7 cellular contexts compared by ENCODE assay signal in the genomic region with DNA sequence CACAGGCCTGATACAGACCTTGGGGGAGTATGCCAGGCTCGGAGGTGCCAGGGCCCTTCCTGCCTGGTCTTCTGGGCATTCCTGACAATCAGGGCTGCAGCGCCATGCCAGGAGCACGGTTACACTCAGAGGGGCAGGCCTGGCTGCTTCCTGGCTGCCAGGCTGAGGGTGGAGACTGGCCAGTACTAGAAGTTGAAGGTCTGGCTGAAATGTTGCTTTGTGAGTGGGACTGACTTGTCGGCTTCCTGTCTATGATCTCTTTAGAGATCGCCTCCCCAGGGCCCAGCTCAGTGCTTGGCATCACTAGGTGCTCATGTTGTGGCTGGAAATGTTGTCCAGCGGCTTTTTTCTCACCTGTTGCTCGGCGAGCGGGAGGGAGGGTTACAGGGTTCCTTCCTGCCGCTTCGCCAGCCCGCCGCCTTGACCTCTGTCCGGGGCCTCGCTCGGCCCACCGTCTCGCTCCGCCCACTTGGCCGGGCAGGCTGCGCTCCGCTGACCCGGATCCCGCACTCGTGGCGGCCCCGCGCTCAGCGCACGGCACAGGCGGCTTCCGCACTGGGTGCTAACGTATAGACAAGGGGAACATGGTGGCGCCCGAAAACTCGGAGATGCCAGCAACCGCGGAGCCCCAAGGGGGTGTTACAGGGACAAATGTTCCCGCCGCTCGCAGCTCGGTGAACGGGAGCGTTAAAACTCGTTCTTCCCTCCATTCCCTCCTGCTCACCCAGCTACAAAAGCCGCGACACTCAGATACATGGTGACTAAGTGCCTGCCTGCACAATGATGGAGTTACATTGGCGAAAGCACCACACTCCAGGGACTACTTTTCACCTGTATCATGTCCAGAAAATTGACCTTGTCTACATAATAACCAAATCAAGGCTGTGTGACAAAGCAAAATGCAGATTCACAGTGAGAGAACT. TPM values are rescaled to one million over a fixed set of nuclear protein-coding genes. Genes with fewer than 3 reads are reported as not detected.
DNase-seq lines count a peak whose midpoint lies in the region; ATAC-seq and TF ChIP-seq lines count a peak whose summit lies in the region.

No MANE protein-coding gene starts in this region.

- H3K36me3 ChIP-seq in psoas muscle (ENCODE audit: insufficient read depth in 1 of 2, low read depth in 1 of 2) = peaks cover 0 to 14% of the 10 kb centered on the region in 2 donors

- H3K9me3 ChIP-seq in psoas muscle = no peaks in the 10 kb centered on the region

- intact Hi-C loops in head of caudate nucleus (cut with DNase I) = no loop called here
- intact Hi-C loops in psoas muscle (cut with DNase I) = loop anchor here in 1 of 2 donors (10.0 kb wide), 1 partner anchor 95 kb away; no protein-coding TSS in a partner anchor

- H3K4me3 ChIP-seq in psoas muscle = peak overlapping the region; percentile 61

- peaks cover 17% of the 10 kb centered on the region for H3K4me1 ChIP-seq in psoas muscle

- peaks cover 0 to 4% (median 0%) of the 10 kb centered on the region in 3 donors for H3K27me3 ChIP-seq in psoas muscle (ENCODE audit: insufficient read depth in 3 of 3, low read length in 2 of 3)

- peaks cover 2% of the 10 kb centered on the region for H3K4me1 Mint-ChIP-seq in WTC11

- peak; percentile 74 for ATAC-seq in GM21825 (IDR thresholded peaks at IDR 0.05; ENCODE audit: unreplicated experiment)
- ATAC-seq in WTC11 = peak; percentile 72
- peak; percentile 70 to 80 (median 75) for ATAC-seq in psoas muscle

- peak overlapping the region; percentile 52 for H3K4me3 Mint-ChIP-seq in WTC11

- H3K27me3 Mint-ChIP-seq in WTC11 (ENCODE audit: low read depth) = no peaks in the 10 kb centered on the region

- 4 to 6% (median 5%) methylated on average over 46 to 48 of the region's 48 CpGs for WGBS in psoas muscle, 3 donors

- no peak overlapping the region for H3K27ac ChIP-seq in psoas muscle

- H3K9me3 Mint-ChIP-seq in WTC11 = no peaks in the 10 kb centered on the region

- in situ Hi-C loops in GM13976 (cut with MboI; ENCODE audit: low sequenced_read_pairs, unreplicated experiment) = no loop called here

- CTCF ChIA-PET in WTC11 (lab: Charles Lee) = interaction anchor here (1.0 to 1.9 kb wide), 4 partner anchors 14 to 97 kb away, joined by 4 to 12 read pairs (median 6); no protein-coding TSS in a partner anchor

- H3K36me3 Mint-ChIP-seq in WTC11 = peaks cover 6% of the 10 kb centered on the region

- DNase-seq in GM13976 (ENCODE audit: low spot score) = peak; percentile 81
- peak; percentile 46 for DNase-seq in WTC11 (ENCODE audit: low spot score)
- peak in 38 of 42 donors; percentile 9 to 67 (median 32) for DNase-seq in head of caudate nucleus
- peak; percentile 65 to 75 for DNase-seq in psoas muscle
- no peak for DNase-seq in RPMI8226
- DNase-seq in dedifferentiated amniotic fluid mesenchymal stem cell (ENCODE audit: extremely low spot score) = no peak

- POLR2A ChIA-PET in WTC11 (lab: Charles Lee) = interaction anchor here (0.6 kb wide), 1 partner anchor 126 kb away, joined by 4 read pairs; no protein-coding TSS in a partner anchor

- TF ChIP-seq CTCF in GM13976 (IDR thresholded peaks at IDR 0.05; ENCODE audit: borderline replicate concordance, control extremely low read depth, extremely low read depth, insufficient read depth, missing control alignments) (no peak), WTC11 (IDR thresholded peaks at IDR 0.05) (no peak), psoas muscle (IDR thresholded peaks at IDR 0.05) (no peak)

- H3K27ac Mint-ChIP-seq in WTC11 = no peak overlapping the region; the same call in 1 of the 2 replicates

TF ChIP-seq in WTC11, 78 proteins besides CTCF, POLR2A, EP300 and RAD21 (continues in another document):
- TF ChIP-seq FOXP1 (CRISPR knock-in tag; IDR thresholded peaks at IDR 0.05; ENCODE audit: borderline replicate concordance) = no peak
- no peak for TF ChIP-seq ZNF121 (CRISPR knock-in tag; IDR thresholded peaks at IDR 0.05)
- TF ChIP-seq, protein P1, sequence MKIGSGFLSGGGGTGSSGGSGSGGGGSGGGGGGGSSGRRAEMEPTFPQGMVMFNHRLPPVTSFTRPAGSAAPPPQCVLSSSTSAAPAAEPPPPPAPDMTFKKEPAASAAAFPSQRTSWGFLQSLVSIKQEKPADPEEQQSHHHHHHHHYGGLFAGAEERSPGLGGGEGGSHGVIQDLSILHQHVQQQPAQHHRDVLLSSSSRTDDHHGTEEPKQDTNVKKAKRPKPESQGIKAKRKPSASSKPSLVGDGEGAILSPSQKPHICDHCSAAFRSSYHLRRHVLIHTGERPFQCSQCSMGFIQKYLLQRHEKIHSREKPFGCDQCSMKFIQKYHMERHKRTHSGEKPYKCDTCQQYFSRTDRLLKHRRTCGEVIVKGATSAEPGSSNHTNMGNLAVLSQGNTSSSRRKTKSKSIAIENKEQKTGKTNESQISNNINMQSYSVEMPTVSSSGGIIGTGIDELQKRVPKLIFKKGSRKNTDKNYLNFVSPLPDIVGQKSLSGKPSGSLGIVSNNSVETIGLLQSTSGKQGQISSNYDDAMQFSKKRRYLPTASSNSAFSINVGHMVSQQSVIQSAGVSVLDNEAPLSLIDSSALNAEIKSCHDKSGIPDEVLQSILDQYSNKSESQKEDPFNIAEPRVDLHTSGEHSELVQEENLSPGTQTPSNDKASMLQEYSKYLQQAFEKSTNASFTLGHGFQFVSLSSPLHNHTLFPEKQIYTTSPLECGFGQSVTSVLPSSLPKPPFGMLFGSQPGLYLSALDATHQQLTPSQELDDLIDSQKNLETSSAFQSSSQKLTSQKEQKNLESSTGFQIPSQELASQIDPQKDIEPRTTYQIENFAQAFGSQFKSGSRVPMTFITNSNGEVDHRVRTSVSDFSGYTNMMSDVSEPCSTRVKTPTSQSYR (CRISPR knock-in tag; IDR thresholded peaks at IDR 0.05) = no peak
- TF ChIP-seq ZNF219 (CRISPR knock-in tag; IDR thresholded peaks at IDR 0.05; ENCODE audit: borderline replicate concordance) = no peak
- TF ChIP-seq, protein P2, sequence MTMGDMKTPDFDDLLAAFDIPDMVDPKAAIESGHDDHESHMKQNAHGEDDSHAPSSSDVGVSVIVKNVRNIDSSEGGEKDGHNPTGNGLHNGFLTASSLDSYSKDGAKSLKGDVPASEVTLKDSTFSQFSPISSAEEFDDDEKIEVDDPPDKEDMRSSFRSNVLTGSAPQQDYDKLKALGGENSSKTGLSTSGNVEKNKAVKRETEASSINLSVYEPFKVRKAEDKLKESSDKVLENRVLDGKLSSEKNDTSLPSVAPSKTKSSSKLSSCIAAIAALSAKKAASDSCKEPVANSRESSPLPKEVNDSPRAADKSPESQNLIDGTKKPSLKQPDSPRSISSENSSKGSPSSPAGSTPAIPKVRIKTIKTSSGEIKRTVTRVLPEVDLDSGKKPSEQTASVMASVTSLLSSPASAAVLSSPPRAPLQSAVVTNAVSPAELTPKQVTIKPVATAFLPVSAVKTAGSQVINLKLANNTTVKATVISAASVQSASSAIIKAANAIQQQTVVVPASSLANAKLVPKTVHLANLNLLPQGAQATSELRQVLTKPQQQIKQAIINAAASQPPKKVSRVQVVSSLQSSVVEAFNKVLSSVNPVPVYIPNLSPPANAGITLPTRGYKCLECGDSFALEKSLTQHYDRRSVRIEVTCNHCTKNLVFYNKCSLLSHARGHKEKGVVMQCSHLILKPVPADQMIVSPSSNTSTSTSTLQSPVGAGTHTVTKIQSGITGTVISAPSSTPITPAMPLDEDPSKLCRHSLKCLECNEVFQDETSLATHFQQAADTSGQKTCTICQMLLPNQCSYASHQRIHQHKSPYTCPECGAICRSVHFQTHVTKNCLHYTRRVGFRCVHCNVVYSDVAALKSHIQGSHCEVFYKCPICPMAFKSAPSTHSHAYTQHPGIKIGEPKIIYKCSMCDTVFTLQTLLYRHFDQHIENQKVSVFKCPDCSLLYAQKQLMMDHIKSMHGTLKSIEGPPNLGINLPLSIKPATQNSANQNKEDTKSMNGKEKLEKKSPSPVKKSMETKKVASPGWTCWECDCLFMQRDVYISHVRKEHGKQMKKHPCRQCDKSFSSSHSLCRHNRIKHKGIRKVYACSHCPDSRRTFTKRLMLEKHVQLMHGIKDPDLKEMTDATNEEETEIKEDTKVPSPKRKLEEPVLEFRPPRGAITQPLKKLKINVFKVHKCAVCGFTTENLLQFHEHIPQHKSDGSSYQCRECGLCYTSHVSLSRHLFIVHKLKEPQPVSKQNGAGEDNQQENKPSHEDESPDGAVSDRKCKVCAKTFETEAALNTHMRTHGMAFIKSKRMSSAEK (CRISPR knock-in tag; IDR thresholded peaks at IDR 0.05; ENCODE audit: borderline replicate concordance) = no peak
- TF ChIP-seq, protein P3, sequence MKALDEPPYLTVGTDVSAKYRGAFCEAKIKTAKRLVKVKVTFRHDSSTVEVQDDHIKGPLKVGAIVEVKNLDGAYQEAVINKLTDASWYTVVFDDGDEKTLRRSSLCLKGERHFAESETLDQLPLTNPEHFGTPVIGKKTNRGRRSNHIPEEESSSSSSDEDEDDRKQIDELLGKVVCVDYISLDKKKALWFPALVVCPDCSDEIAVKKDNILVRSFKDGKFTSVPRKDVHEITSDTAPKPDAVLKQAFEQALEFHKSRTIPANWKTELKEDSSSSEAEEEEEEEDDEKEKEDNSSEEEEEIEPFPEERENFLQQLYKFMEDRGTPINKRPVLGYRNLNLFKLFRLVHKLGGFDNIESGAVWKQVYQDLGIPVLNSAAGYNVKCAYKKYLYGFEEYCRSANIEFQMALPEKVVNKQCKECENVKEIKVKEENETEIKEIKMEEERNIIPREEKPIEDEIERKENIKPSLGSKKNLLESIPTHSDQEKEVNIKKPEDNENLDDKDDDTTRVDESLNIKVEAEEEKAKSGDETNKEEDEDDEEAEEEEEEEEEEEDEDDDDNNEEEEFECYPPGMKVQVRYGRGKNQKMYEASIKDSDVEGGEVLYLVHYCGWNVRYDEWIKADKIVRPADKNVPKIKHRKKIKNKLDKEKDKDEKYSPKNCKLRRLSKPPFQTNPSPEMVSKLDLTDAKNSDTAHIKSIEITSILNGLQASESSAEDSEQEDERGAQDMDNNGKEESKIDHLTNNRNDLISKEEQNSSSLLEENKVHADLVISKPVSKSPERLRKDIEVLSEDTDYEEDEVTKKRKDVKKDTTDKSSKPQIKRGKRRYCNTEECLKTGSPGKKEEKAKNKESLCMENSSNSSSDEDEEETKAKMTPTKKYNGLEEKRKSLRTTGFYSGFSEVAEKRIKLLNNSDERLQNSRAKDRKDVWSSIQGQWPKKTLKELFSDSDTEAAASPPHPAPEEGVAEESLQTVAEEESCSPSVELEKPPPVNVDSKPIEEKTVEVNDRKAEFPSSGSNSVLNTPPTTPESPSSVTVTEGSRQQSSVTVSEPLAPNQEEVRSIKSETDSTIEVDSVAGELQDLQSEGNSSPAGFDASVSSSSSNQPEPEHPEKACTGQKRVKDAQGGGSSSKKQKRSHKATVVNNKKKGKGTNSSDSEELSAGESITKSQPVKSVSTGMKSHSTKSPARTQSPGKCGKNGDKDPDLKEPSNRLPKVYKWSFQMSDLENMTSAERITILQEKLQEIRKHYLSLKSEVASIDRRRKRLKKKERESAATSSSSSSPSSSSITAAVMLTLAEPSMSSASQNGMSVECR (CRISPR knock-in tag; IDR thresholded peaks at IDR 0.05; ENCODE audit: borderline replicate concordance) = no peak
- no peak for TF ChIP-seq ZNF263 (CRISPR knock-in tag; IDR thresholded peaks at IDR 0.05; ENCODE audit: low read depth)
- TF ChIP-seq FOXJ3 (CRISPR knock-in tag; IDR thresholded peaks at IDR 0.05; ENCODE audit: borderline replicate concordance) = no peak

RNA-seq across cellular contexts. Expression of a gene that starts 32.7 kb away (rescaled TPM):
- 9.3 to 16.3 TPM (median 14.8 TPM) in 3 replicates for total RNA-seq in WTC11 (2021)
- under 1 TPM; 0.26 to 0.79 (median 0.50) TPM for total RNA-seq in psoas muscle
- polyA plus RNA-seq in psoas muscle = under 1 TPM; 0.38 to 0.52 (median 0.44) TPM

Comparison
In these comparisons a context has a peak if more than half of its experiments do, and no peak if none do; other contexts are left out.
1. DNase-seq: peak in GM13976 (single experiment), WTC11 (single experiment), head of caudate nucleus (38 of 42) and psoas muscle (2 of 2); none in RPMI8226 (single experiment) and dedifferentiated amniotic fluid mesenchymal stem cell (single experiment).
2. Peak in every context shown above with its lines, with median percentiles within 50 percentile points of each other: ATAC-seq.